In the genomic region with DNA sequence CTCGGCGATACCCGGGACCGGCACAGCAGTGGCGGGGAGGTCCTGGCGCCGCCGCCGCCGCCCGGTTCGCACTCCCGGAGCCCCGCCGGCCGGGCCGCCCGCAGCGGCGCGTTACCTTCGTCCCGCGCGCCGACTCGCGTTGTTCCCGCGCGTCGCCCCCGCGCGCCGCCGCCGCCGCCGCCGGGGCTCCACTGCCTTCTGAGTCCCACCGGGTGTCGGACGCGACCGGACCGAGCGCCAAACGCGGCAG, we compare ENCODE assay signal across 8 cellular contexts. TPM values are rescaled to one million over a fixed set of nuclear protein-coding genes. Genes with fewer than 3 reads are reported as not detected.
DNase-seq lines count a peak whose midpoint lies in the region; TF ChIP-seq lines count a peak whose summit lies in the region.

Gene EZH2, minus strand, starts transcription at position 243 of the 250 bp plus-strand sequence. CDS start 36,993 bp downstream, outside the sequence.

- no peaks in the 10 kb centered on the region for H4K20me1 ChIP-seq in fibroblast of lung (ENCODE audit: control insufficient read depth, extremely low read depth, insufficient read depth, low read length)

- peaks cover 6% of the 10 kb centered on the region; the same call in 1 of the 2 replicates for H3K4me1 ChIP-seq in HEK293 (ENCODE audit: control insufficient read depth, insufficient read depth, low read length)
- no peaks in the 10 kb centered on the region for H3K4me1 ChIP-seq in fibroblast of lung (ENCODE audit: control insufficient read depth, extremely low read depth, insufficient read depth, low read length)

- peak within 1 kb of the TSS; percentile 91 for H3K4me2 ChIP-seq in fibroblast of lung (ENCODE audit: extremely low read depth, insufficient read depth, low read length)

- POLR2A ChIA-PET in HEK293 (lab: Yijun Ruan, JAX): interaction anchor here (0.8 to 1.2 kb wide), 4 partner anchors 10 to 57 kb away, joined by 4 to 5 read pairs (median 4); no protein-coding TSS in a partner anchor

- H3K79me2 ChIP-seq in fibroblast of lung (ENCODE audit: control insufficient read depth, insufficient read depth, low read length): peaks cover 49% of the 10 kb centered on the region

- CTCF ChIA-PET in HEK293 (lab: Yijun Ruan, JAX): interaction anchor here (0.6 kb wide), 1 partner anchor 115 kb away, joined by 3 read pairs; no protein-coding TSS in a partner anchor

- no peaks in the 10 kb centered on the region for H3K9me3 ChIP-seq in HEK293 (ENCODE audit: control insufficient read depth, insufficient read depth, low read depth, low read length)
- H3K9me3 ChIP-seq in SK-N-MC (ENCODE audit: low read depth, low read length): no peaks in the 10 kb centered on the region
- no peaks in the 10 kb centered on the region for H3K9me3 ChIP-seq in fibroblast of lung (ENCODE audit: control insufficient read depth, insufficient read depth, low read depth, low read length)

- H3K27me3 ChIP-seq in GM06990 (replicated peaks; ENCODE audit: control insufficient read depth, insufficient read depth, low read length) (no peaks in the 10 kb centered on the region), fibroblast of lung (ENCODE audit: control insufficient read depth, insufficient read depth, low read length) (no peaks in the 10 kb centered on the region)

- H3K9ac ChIP-seq in SK-N-MC (ENCODE audit: insufficient read length) (peak within 1 kb of the TSS; percentile 87), fibroblast of lung (ENCODE audit: insufficient read depth, low read length) (peak within 1 kb of the TSS; percentile 80)

- H3K27ac ChIP-seq in HEK293 (ENCODE audit: extremely low read depth, low read depth, low read length) (peak within 1 kb of the TSS; percentile 96), SK-N-MC (peak within 1 kb of the TSS; percentile 97), fibroblast of lung (ENCODE audit: insufficient read depth, low read length) (peak within 1 kb of the TSS; percentile 84)

- peak within 1 kb of the TSS; percentile 84 for H3K4me3 ChIP-seq in GM06990 (replicated peaks; ENCODE audit: low read depth, low read length)
- H3K4me3 ChIP-seq in HEK293 (ENCODE audit: low read depth, low read length): peak within 1 kb of the TSS; percentile 95
- peak within 1 kb of the TSS; percentile 89 for H3K4me3 ChIP-seq in SK-N-MC
- peak within 1 kb of the TSS; percentile 67 to 98 (median 90) for H3K4me3 ChIP-seq in fibroblast of lung (replicated peaks in 1 of 4; ENCODE audit: control extremely low read depth in 1 of 4, insufficient read depth in 1 of 4, low read depth in 3 of 4, low read length in 4 of 4)
- peak within 1 kb of the TSS; percentile 90 for H3K4me3 ChIP-seq in retinal pigment epithelial cell (ENCODE audit: low read length)

- H3K36me3 ChIP-seq in GM06990 (ENCODE audit: control insufficient read depth, insufficient read depth, low read length) (no peaks in the 10 kb centered on the region), HEK293 (ENCODE audit: control insufficient read depth in 2 of 2, insufficient read depth in 1 of 2, low read length in 2 of 2) (no peaks in the 10 kb centered on the region), SK-N-MC (ENCODE audit: insufficient read depth, low read length) (peaks cover 23% of the 10 kb centered on the region), fibroblast of lung (ENCODE audit: control insufficient read depth, insufficient read depth, low read length) (no peaks in the 10 kb centered on the region)

- peak within 1 kb of the TSS; percentile 62 for H2AFZ ChIP-seq in fibroblast of lung (ENCODE audit: low read length)

- TF ChIP-seq CTCF in GM06990 (IDR thresholded peaks at IDR 0.05; ENCODE audit: insufficient read depth, low read length, poor library complexity, severe bottlenecking) (no peak), HEK293 (tag by site-specific recombination; IDR thresholded peaks at IDR 0.05) (no peak), fibroblast of lung (conservative IDR thresholded peaks at IDR 0.05 in 1 of 2, IDR thresholded peaks at IDR 0.05 in 1 of 2; ENCODE audit: low read depth in 1 of 2, low read length in 2 of 2) (no peak), retinal pigment epithelial cell (conservative IDR thresholded peaks at IDR 0.05; ENCODE audit: low read depth, low read length) (no peak)

- DNase-seq in GM06990 (ENCODE audit: extremely low read depth, insufficient read length): no peak
- no peak for DNase-seq in SK-N-MC (ENCODE audit: low read depth, low spot score)
- DNase-seq in fibroblast of lung (ENCODE audit: low read depth in 2 of 2): no peak
- DNase-seq in retinal pigment epithelial cell (ENCODE audit: low read depth): no peak
- no peak for DNase-seq in NCI-H1092 (lab: John Stamatoyannopoulos, UW)
- no peak for DNase-seq in NCI-H2196 (lab: John Stamatoyannopoulos, UW; ENCODE audit: unreplicated experiment)
- no peak for DNase-seq in NCI-H1930 (lab: John Stamatoyannopoulos, UW)

TF ChIP-seq in HEK293, 187 proteins besides CTCF, POLR2A, EP300 and RAD21:
- TF ChIP-seq ZBTB11 (tag by site-specific recombination; conservative IDR thresholded peaks at IDR 0.05; ENCODE audit: low read depth) (peak; percentile 36; the same call in 1 of the 2 replicates), ZNF654 (tag by site-specific recombination; IDR thresholded peaks at IDR 0.05; ENCODE audit: low read depth) (no peak)
- TF ChIP-seq, protein P1, sequence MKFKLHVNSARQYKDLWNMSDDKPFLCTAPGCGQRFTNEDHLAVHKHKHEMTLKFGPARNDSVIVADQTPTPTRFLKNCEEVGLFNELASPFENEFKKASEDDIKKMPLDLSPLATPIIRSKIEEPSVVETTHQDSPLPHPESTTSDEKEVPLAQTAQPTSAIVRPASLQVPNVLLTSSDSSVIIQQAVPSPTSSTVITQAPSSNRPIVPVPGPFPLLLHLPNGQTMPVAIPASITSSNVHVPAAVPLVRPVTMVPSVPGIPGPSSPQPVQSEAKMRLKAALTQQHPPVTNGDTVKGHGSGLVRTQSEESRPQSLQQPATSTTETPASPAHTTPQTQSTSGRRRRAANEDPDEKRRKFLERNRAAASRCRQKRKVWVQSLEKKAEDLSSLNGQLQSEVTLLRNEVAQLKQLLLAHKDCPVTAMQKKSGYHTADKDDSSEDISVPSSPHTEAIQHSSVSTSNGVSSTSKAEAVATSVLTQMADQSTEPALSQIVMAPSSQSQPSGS (tag by site-specific recombination; IDR thresholded peaks at IDR 0.05; ENCODE audit: low read depth): no peak
TF ChIP-seq in HEK293: peak in this region for 1.

RNA-seq across cellular contexts. Expression of gene EZH2, which starts in this region (rescaled TPM):
- total RNA-seq in fibroblast of lung: 6.7 and 7.1 TPM in 2 replicates
- 10.1 and 24.8 TPM in 2 replicates for polyA plus RNA-seq in fibroblast of lung
- polyA plus RNA-seq in fibroblast of lung (2012): 5.6 and 14.7 TPM in 2 replicates
- 1.5 and 7.3 TPM in 2 replicates for polyA minus RNA-seq in fibroblast of lung (ENCODE audit: low replicate concordance)
